In genomic region chr13:59743195-59743594, GRCh38 we compare ENCODE assay signal across 24 cellular contexts.
"Had no signal": no experiment of that assay in that cellular context is flagged by ENCODE, and none has a peak within 500 bp of the region (broad histone marks: within the 10 kb centered on the region; RNA-seq: fewer than 3 reads in every experiment).

No MANE protein-coding gene starts in this region.

- DNase-seq: activated B cell treated with CpG ODN at 0.5 μM for 24 hours; activated CD4-positive, alpha-beta memory T cell treated with anti-CD3 and anti-CD28 coated beads for 36 hours; activated CD4-positive, alpha-beta T cell treated with anti-CD3 and anti-CD28 coated beads for 4 hours; activated effector memory CD4-positive, alpha-beta T cell treated with Interleukin-2 at 50 U/mL for 16 hours; activated naive CD4-positive, alpha-beta T cell treated with anti-CD3 and anti-CD28 coated beads for 36 hours; activated naive CD8-positive, alpha-beta T cell treated with anti-CD3 and anti-CD28 coated beads, Interleukin-2, amount 10 ng/mL, durations not matched to agents 7 days and 5 days; activated T-cell treated with anti-CD3 and anti-CD28 coated beads, Interleukin-2, amount 50 U/mL, for 48 hours; amygdala; cortex of kidney; erythroblast; foreskin fibroblast; heart right ventricle; islet precursor cell; left colon; lower lobe of right lung; naive thymus-derived CD4-positive, alpha-beta T cell; stimulated activated CD4-positive, alpha-beta T cell treated with anti-CD3 and anti-CD28 coated beads, Interleukin-2, amount 100 ng/mL, for 48 hours; stimulated activated CD8-positive, alpha-beta memory T cell treated with anti-CD3 and anti-CD28 coated beads, Interleukin-4, amount 100 ng/mL, for 48 hours; stimulated activated naive B cell treated with anti-CD40 and anti-IgM and Interleukin-4, amounts not matched to agents 10 μg/mL and 1 μg/mL and 100 μg/mL, for 72 hours; T-helper 9 cell; transverse colon had no signal

- H3K36me3 Mint-ChIP-seq: activated CD4-positive, alpha-beta memory T cell treated with anti-CD3 and anti-CD28 coated beads for 36 hours; stimulated activated naive B cell treated with anti-CD40 and anti-IgM and Interleukin-4, amounts not matched to agents 10 μg/mL and 1 μg/mL and 100 μg/mL, for 72 hours had no signal

- H3K36me3 ChIP-seq: cardiac muscle cell, heart right ventricle, lower lobe of right lung, prostate gland, transverse colon had no signal

- H3K4me1 ChIP-seq: heart right ventricle, lower lobe of right lung, prostate gland, transverse colon had no signal

- H3K27me3 ChIP-seq: cardiac muscle cell, heart right ventricle, transverse colon had no signal

- H3K4me3 ChIP-seq: cardiac muscle cell, heart right ventricle, lower lobe of right lung, prostate gland, transverse colon had no signal

- H3K27me3 Mint-ChIP-seq: activated B cell treated with CpG ODN at 0.5 μM for 24 hours; activated CD4-positive, alpha-beta memory T cell treated with anti-CD3 and anti-CD28 coated beads for 36 hours; activated naive CD8-positive, alpha-beta T cell treated with anti-CD3 and anti-CD28 coated beads, Interleukin-2, amount 10 ng/mL, durations not matched to agents 7 days and 5 days; naive thymus-derived CD4-positive, alpha-beta T cell; stimulated activated naive B cell treated with anti-CD40 and anti-IgM and Interleukin-4, amounts not matched to agents 10 μg/mL and 1 μg/mL and 100 μg/mL, for 72 hours had no signal

- H3K9me3 ChIP-seq: heart right ventricle, lower lobe of right lung, prostate gland, transverse colon had no signal

- H3K4me1 Mint-ChIP-seq: activated B cell treated with CpG ODN at 0.5 μM for 24 hours; stimulated activated naive B cell treated with anti-CD40 and anti-IgM and Interleukin-4, amounts not matched to agents 10 μg/mL and 1 μg/mL and 100 μg/mL, for 72 hours had no signal

- H3K27ac ChIP-seq: cardiac muscle cell, heart right ventricle, lower lobe of right lung, prostate gland, transverse colon had no signal

- H3K4me3 Mint-ChIP-seq: activated B cell treated with CpG ODN at 0.5 μM for 24 hours; activated CD4-positive, alpha-beta memory T cell treated with anti-CD3 and anti-CD28 coated beads for 36 hours; activated naive CD4-positive, alpha-beta T cell treated with anti-CD3 and anti-CD28 coated beads for 36 hours; activated naive CD8-positive, alpha-beta T cell treated with anti-CD3 and anti-CD28 coated beads, Interleukin-2, amount 10 ng/mL, durations not matched to agents 7 days and 5 days; naive thymus-derived CD4-positive, alpha-beta T cell; stimulated activated naive B cell treated with anti-CD40 and anti-IgM and Interleukin-4, amounts not matched to agents 10 μg/mL and 1 μg/mL and 100 μg/mL, for 72 hours had no signal

- FAIRE-seq: urothelium cell line had no signal

- H3K9me3 Mint-ChIP-seq: activated B cell treated with CpG ODN at 0.5 μM for 24 hours; activated CD4-positive, alpha-beta memory T cell treated with anti-CD3 and anti-CD28 coated beads for 36 hours; activated naive CD4-positive, alpha-beta T cell treated with anti-CD3 and anti-CD28 coated beads for 36 hours; naive thymus-derived CD4-positive, alpha-beta T cell; stimulated activated naive B cell treated with anti-CD40 and anti-IgM and Interleukin-4, amounts not matched to agents 10 μg/mL and 1 μg/mL and 100 μg/mL, for 72 hours had no signal

- H3K27ac Mint-ChIP-seq: activated B cell treated with CpG ODN at 0.5 μM for 24 hours; activated CD4-positive, alpha-beta memory T cell treated with anti-CD3 and anti-CD28 coated beads for 36 hours; activated naive CD4-positive, alpha-beta T cell treated with anti-CD3 and anti-CD28 coated beads for 36 hours; activated naive CD8-positive, alpha-beta T cell treated with anti-CD3 and anti-CD28 coated beads, Interleukin-2, amount 10 ng/mL, durations not matched to agents 7 days and 5 days; naive thymus-derived CD4-positive, alpha-beta T cell; stimulated activated naive B cell treated with anti-CD40 and anti-IgM and Interleukin-4, amounts not matched to agents 10 μg/mL and 1 μg/mL and 100 μg/mL, for 72 hours had no signal
